In genomic region chr16:30429678-30430427, GRCh38 we compare ENCODE assay signal across 1 cellular context.
TF ChIP-seq lines count a peak whose summit lies in the region.

Gene DCTPP1 (minus strand): TSS chr16:30430030. CDS start chr16:30429980, 50 bp downstream.

TF ChIP-seq in HepG2, 621 proteins besides CTCF, POLR2A, EP300 and RAD21 (continued from another document and continues in another):
- TF ChIP-seq MLLT10 (CRISPR knock-in tag; IDR thresholded peaks at IDR 0.05) (no peak), REPIN1 (CRISPR knock-in tag; IDR thresholded peaks at IDR 0.05; ENCODE audit: borderline replicate concordance, low read depth) (peak; percentile 99), ARNT (IDR thresholded peaks at IDR 0.05) (no peak), ZNF224 (CRISPR knock-in tag; IDR thresholded peaks at IDR 0.05) (peak; percentile 41; the same call in 1 of the 2 replicates), THAP9 (CRISPR knock-in tag; IDR thresholded peaks at IDR 0.05; ENCODE audit: borderline replicate concordance) (no peak; the same call in none of the 2 replicates), KIAA2018 (CRISPR knock-in tag; IDR thresholded peaks at IDR 0.05; ENCODE audit: borderline replicate concordance) (no peak), PHF20 (CRISPR knock-in tag; IDR thresholded peaks at IDR 0.05) (peak; percentile 83), PREB (CRISPR knock-in tag; IDR thresholded peaks at IDR 0.05) (no peak), ZNF788 (CRISPR knock-in tag; IDR thresholded peaks at IDR 0.05; ENCODE audit: borderline replicate concordance) (peak; percentile 91; the same call in 1 of the 2 replicates), HNF4G (IDR thresholded peaks at IDR 0.05; ENCODE audit: borderline replicate concordance, low read depth, low read length) (peak; percentile 30; the same call in 1 of the 2 replicates), HNF4G (CRISPR knock-in tag; IDR thresholded peaks at IDR 0.05; ENCODE audit: borderline replicate concordance, low read depth) (no peak), NPAS2 (CRISPR knock-in tag; IDR thresholded peaks at IDR 0.05; ENCODE audit: borderline replicate concordance) (no peak), TERF1 (CRISPR knock-in tag; IDR thresholded peaks at IDR 0.05) (0 out of 2 replicates have a peak, but pooled peaks have one; percentile 64), ZNF317 (CRISPR knock-in tag; IDR thresholded peaks at IDR 0.05) (peak; percentile 79; the same call in 1 of the 2 replicates), ZNF781 (CRISPR knock-in tag; IDR thresholded peaks at IDR 0.05; ENCODE audit: borderline replicate concordance, not compliant biosample characterization) (peak; percentile 55), BATF2 (CRISPR knock-in tag; IDR thresholded peaks at IDR 0.05) (peak; percentile 87), ZBTB34 (CRISPR knock-in tag; IDR thresholded peaks at IDR 0.05) (peak; percentile 63; the same call in 1 of the 2 replicates), NR2F6 (IDR thresholded peaks at IDR 0.05) (peak; percentile 54; the same call in 1 of the 2 replicates), NR2F6 (CRISPR knock-in tag; IDR thresholded peaks at IDR 0.05) (peak; percentile 63), PCBP1 (IDR thresholded peaks at IDR 0.05; ENCODE audit: borderline replicate concordance, low read depth, low read length) (peak; percentile 92), PLRG1 (conservative IDR thresholded peaks at IDR 0.05) (no peak), E2F1 (CRISPR knock-in tag; IDR thresholded peaks at IDR 0.05) (peak; percentile 92), CHD2 (IDR thresholded peaks at IDR 0.05; ENCODE audit: low read depth, low read length) (0 out of 2 replicates have a peak, but pooled peaks have one; percentile 27), ZFP37 (CRISPR knock-in tag; IDR thresholded peaks at IDR 0.05; ENCODE audit: borderline replicate concordance) (no peak), BHLHE40 (IDR thresholded peaks at IDR 0.05; ENCODE audit: low read length) (peak; percentile 31; the same call in 1 of the 2 replicates), KLF13 (CRISPR knock-in tag; IDR thresholded peaks at IDR 0.05) (no peak), MXD1 (CRISPR knock-in tag; IDR thresholded peaks at IDR 0.05) (peak; percentile 97), ZNF34 (CRISPR knock-in tag; IDR thresholded peaks at IDR 0.05; ENCODE audit: borderline replicate concordance) (0 out of 2 replicates have a peak, but pooled peaks have one; percentile 64), ZNF503 (CRISPR knock-in tag; IDR thresholded peaks at IDR 0.05) (no peak; the same call in 1 of the 2 replicates), HDAC1 (CRISPR knock-in tag; IDR thresholded peaks at IDR 0.05) (peak; percentile 77), RFXAP (CRISPR knock-in tag; IDR thresholded peaks at IDR 0.05; ENCODE audit: borderline replicate concordance) (peak; percentile 91), ZXDC (CRISPR knock-in tag; IDR thresholded peaks at IDR 0.05) (no peak), MZF1 (CRISPR knock-in tag; IDR thresholded peaks at IDR 0.05; ENCODE audit: borderline replicate concordance) (no peak), FLYWCH1 (CRISPR knock-in tag; IDR thresholded peaks at IDR 0.05) (no peak), ZKSCAN5 (CRISPR knock-in tag; IDR thresholded peaks at IDR 0.05) (0 out of 2 replicates have a peak, but pooled peaks have one; percentile 27), ZNF746 (CRISPR knock-in tag; IDR thresholded peaks at IDR 0.05) (no peak; the same call in 1 of the 2 replicates)
